ENCODE assay signal across 8 cellular contexts in the genomic region with DNA sequence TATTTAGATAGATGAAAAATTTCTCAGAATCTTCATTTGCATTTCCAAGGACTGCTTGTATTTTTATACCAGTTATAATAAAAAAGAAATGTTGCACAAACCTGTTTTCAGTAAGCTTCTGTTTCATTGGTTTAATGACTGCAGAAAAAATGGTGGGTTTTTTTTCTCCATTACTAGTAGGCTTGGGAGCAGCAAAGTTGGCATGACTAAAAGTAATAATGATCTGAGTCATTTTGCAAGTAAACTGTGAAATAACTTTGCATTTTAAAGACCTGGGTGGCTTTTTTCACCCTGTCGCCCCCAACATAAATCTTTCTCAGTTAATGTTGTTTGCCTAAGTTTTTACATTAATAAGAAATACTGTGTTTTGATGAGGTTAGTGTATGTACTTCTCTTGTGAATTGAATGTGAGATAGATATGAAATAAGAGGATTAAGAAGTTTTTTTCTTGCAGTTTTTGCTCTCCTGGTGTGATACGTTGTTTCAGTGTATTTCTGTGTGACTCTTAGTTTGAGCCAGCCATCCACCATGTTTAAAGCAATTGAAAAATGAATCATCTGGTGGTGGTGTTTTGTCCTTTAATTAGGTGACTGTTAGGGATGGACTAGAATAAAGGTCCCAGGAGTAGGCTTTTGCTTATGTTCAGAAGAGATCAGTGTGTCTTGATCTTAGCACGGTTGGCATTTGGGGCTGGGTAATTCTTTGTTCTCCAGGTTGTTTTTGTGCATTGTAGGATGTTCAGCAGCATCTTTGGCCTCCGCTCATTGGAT. TPM values are rescaled to one million over a fixed set of nuclear protein-coding genes. Genes with fewer than 3 reads are reported as not detected.
A peak's percentile ranks its signal among the peaks of the same experiment; 100 is the strongest.
DNase-seq lines count a peak whose midpoint lies in the region; ATAC-seq, FAIRE-seq and TF ChIP-seq lines count a peak whose summit lies in the region.

No MANE protein-coding gene starts in this region.

- FAIRE-seq in pancreas (lab: Jason Lieb, UNC) (no peak), urothelium cell line (lab: Jason Lieb, UNC) (no peak)

- intact Hi-C loops in pancreas (cut with DNase I): loop anchor here in 1 of 3 donors (10.0 kb wide), 1 partner anchor 258 kb away; no protein-coding TSS in a partner anchor

- no peaks in the 10 kb centered on the region for H3K9me3 ChIP-seq in pancreas

- ATAC-seq in GM18868 (IDR thresholded peaks at IDR 0.05; ENCODE audit: unreplicated experiment) (peak; percentile 60), pancreas (no peak)

- no peak overlapping the region for H3K27ac ChIP-seq in pancreas

- TF ChIP-seq CTCF in AG04449 (IDR thresholded peaks at IDR 0.05; ENCODE audit: insufficient read depth, low read length, missing control alignments): no peak
- no peak for TF ChIP-seq CTCF in epithelial cell of esophagus (IDR thresholded peaks at IDR 0.05; ENCODE audit: insufficient read depth, low read depth, low read length, missing control alignments)
- no peak for TF ChIP-seq CTCF in pancreas (IDR thresholded peaks at IDR 0.05)

- POLR2A ChIA-PET in AG04449 (lab: Yijun Ruan, JAX): no interaction called here

- H3K27me3 ChIP-seq in pancreas: no peaks in the 10 kb centered on the region

- peaks cover 0 to 13% (median 10%) of the 10 kb centered on the region in 3 donors for H3K4me1 ChIP-seq in pancreas

- CTCF ChIA-PET in AG04449 (lab: Yijun Ruan, JAX): interaction anchor here (1.1 to 1.7 kb wide), 5 partner anchors 21 to 256 kb away, joined by 3 to 7 read pairs (median 5); no protein-coding TSS in a partner anchor

- H3K36me3 ChIP-seq in pancreas: no peaks in the 10 kb centered on the region

- DNase-seq in AG04449 (ENCODE audit: low read depth, low spot score) (peak; percentile 34), NCI-H2227 treated with DMSO at 0.1 percent for 48 hours (lab: John Stamatoyannopoulos, UW) (peak; percentile 55), epithelial cell of esophagus (ENCODE audit: low read depth) (peak; percentile 61), pancreas (no peak), T1000 (lab: John Stamatoyannopoulos, UW) (no peak), hippocampal formation (lab: John Stamatoyannopoulos, UW) (no peak), urothelium cell line (ENCODE audit: low spot score) (no peak)

- H3K4me3 ChIP-seq in AG04449 (ENCODE audit: low read depth, low read length): peak overlapping the region; percentile 68
- H3K4me3 ChIP-seq in epithelial cell of esophagus (ENCODE audit: low read length): peak overlapping the region; percentile 90
- H3K4me3 ChIP-seq in pancreas: peak overlapping the region in 3 of 4 donors; percentile 62 to 72 (median 62)

- 56 to 66% methylated on average over 4 of the region's 4 CpGs for whole genome bisulfite sequencing in pancreas, 2 donors

RNA-seq across cellular contexts. Expression of a gene that starts 1.8 kb away (rescaled TPM):
- 1 to 10 TPM; 3.0 to 8.6 (median 4.9) TPM for total RNA-seq in pancreas
- 10 to 100 TPM in 1 of 2 donors, 1 to 10 TPM in 1; 4.3 to 25.9 TPM for polyA plus RNA-seq in pancreas

Comparison
In these comparisons a context has a peak if more than half of its experiments do, and no peak if none do; other contexts are left out.
1. DNase-seq: peak in AG04449 (single experiment), NCI-H2227 treated with DMSO at 0.1 percent for 48 hours (single experiment) and epithelial cell of esophagus (single experiment); none in pancreas (0 of 6), T1000 (single experiment), hippocampal formation (0 of 2) and urothelium cell line (single experiment).
2. Peak in every context shown above with its lines, with median percentiles within 50 percentile points of each other: H3K4me3 ChIP-seq.